ENCODE assay signal across 8 cellular contexts in the genomic region with DNA sequence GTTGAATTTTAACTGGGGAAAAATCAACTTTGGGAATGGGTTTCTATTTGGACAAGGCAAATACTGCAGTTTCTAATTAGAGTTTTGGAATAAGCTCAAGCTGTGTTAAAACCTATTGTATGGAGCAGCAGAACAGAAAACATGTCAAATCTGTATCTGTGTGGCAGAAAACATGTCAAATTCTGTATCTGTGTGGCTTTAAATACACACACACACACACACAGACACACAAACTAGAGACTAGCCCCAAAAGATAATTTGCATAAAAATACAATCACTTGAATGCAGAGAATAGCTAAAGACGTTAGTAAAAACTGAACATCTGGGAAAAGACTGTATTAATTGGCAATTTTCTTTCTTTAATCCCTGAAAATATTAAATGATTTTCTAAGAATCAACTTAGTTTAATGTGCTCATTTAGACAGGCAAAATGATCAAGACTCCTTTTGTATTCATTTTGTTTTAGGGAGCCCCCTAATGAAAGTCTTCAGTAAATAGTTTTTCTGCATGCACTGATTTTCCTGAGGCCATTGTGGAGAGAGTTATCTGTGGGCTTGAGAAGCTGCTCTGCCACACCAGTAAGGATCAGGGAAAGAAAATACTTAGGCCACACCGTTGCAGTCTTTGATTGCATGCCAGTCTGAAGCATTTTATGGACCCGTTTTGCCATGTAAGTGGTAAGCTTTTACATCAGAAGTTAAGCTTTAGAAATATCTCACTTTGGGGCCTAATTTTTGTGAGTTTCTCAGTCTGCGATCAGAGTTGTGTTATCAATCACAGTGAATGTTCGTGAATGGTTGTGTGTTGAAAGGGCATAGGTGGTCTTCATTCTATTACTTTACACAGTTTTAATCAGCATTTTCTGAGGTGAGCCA. TPM values are rescaled to one million over a fixed set of nuclear protein-coding genes. Genes with fewer than 3 reads are reported as not detected.
DNase-seq lines count a peak whose midpoint lies in the region; ATAC-seq and TF ChIP-seq lines count a peak whose summit lies in the region.

No MANE protein-coding gene starts in this region.

- POLR2A ChIA-PET in HEK293T (lab: Yijun Ruan, JAX) = no interaction called here

- intact Hi-C loops in dorsolateral prefrontal cortex (cut with DNase I) = loop anchor here (2.0 to 5.0 kb wide), 4 partner anchors 149 to 554 kb away; partner anchors contain the start of gene CLK1 (in 1 of the 2)
- intact Hi-C loops in CD14-positive monocyte (cut with micrococcal nuclease) = no loop called here

- no peak overlapping the region for H3K27ac Mint-ChIP-seq in CD14-positive monocyte

- H3K4me1 ChIP-seq in neuron (ENCODE audit: insufficient read depth, low read length) = peaks cover 48% of the 10 kb centered on the region

- H3K4me3 ChIP-seq in dorsolateral prefrontal cortex (peak overlapping the region in 57 of 59 donors; percentile 66 to 98 (median 83)), neuron (ENCODE audit: low read length) (peak overlapping the region; percentile 56)

- H3K4me1 Mint-ChIP-seq in CD14-positive monocyte = peaks cover 17% of the 10 kb centered on the region

- H3K9me3 ChIP-seq in neuron (ENCODE audit: low read length) = no peaks in the 10 kb centered on the region

- peak; percentile 43 for DNase-seq in Caki2 (ENCODE audit: low read depth)
- DNase-seq in NCI-H1694 treated with DMSO at 0.1 percent for 48 hours (lab: John Stamatoyannopoulos, UW) = peak; percentile 37
- DNase-seq in dorsolateral prefrontal cortex = no peak
- no peak for DNase-seq in HEK293T (ENCODE audit: extremely low spot score)
- DNase-seq in CD14-positive monocyte (ENCODE audit: low spot score) = no peak

- TF ChIP-seq CTCF in dorsolateral prefrontal cortex (IDR thresholded peaks at IDR 0.05 in 54 of 56, conservative IDR thresholded peaks at IDR 0.05 in 2 of 56; ENCODE audit: low read depth in 1 of 56, partially characterized antibody in 56 of 56) (peak in 48 of 56 donors; percentile 7 to 58 (median 36)), CD14-positive monocyte (IDR thresholded peaks at IDR 0.05) (no peak)

- ATAC-seq in GM21825 (IDR thresholded peaks at IDR 0.05; ENCODE audit: unreplicated experiment) (no peak), HG02678 (IDR thresholded peaks at IDR 0.05; ENCODE audit: unreplicated experiment) (no peak)

- peaks cover 0 to 2% (median 0%) of the 10 kb centered on the region in 7 donors for H3K9me3 Mint-ChIP-seq in CD14-positive monocyte

- CTCF ChIA-PET in HEK293T (lab: Yijun Ruan, JAX) = no interaction called here

- in situ Hi-C loops in Caki2 (cut with HindIII; ENCODE audit: low pct_unique_long_range_greater_than_20kb, low sequenced_read_pairs) = loop anchor here (25.0 kb wide), 1 partner anchor 179 kb away; no protein-coding TSS in a partner anchor

- H2AFZ ChIP-seq in neuron (ENCODE audit: low read depth, low read length) = no peak overlapping the region

- H3K27ac ChIP-seq in dorsolateral prefrontal cortex = peak overlapping the region in 57 of 59 donors; percentile 35 to 99 (median 94)

- H3K36me3 Mint-ChIP-seq in CD14-positive monocyte = peaks cover 0 to 7% of the 10 kb centered on the region in 2 donors

- H3K4me3 Mint-ChIP-seq in CD14-positive monocyte = peak overlapping the region in 1 of 2 donors; percentile 88

- no peaks in the 10 kb centered on the region for H3K27me3 ChIP-seq in dorsolateral prefrontal cortex
- no peaks in the 10 kb centered on the region for H3K27me3 ChIP-seq in neuron (ENCODE audit: insufficient read depth, low read length)

- H3K36me3 ChIP-seq in neuron (ENCODE audit: insufficient read depth, low read length) = no peaks in the 10 kb centered on the region

- peaks cover 16 to 23% (median 23%) of the 10 kb centered on the region in 3 donors for H3K27me3 Mint-ChIP-seq in CD14-positive monocyte (ENCODE audit: low read depth in 3 of 3)

TF ChIP-seq in HEK293T, 16 proteins besides CTCF, POLR2A, EP300 and RAD21:
- TF ChIP-seq NFRKB (IDR thresholded peaks at IDR 0.05) = no peak
- no peak for TF ChIP-seq FOXA1 (IDR thresholded peaks at IDR 0.05)
- no peak for TF ChIP-seq PKNOX1 (IDR thresholded peaks at IDR 0.05)
- TF ChIP-seq FOXM1 (IDR thresholded peaks at IDR 0.05; ENCODE audit: borderline replicate concordance) = no peak
- no peak for TF ChIP-seq BHLHE40 (IDR thresholded peaks at IDR 0.05; ENCODE audit: borderline replicate concordance)
- no peak for TF ChIP-seq ARNT (IDR thresholded peaks at IDR 0.05)
- no peak for TF ChIP-seq FOXK2 (IDR thresholded peaks at IDR 0.05)
- TF ChIP-seq TARDBP (IDR thresholded peaks at IDR 0.05) = no peak
- TF ChIP-seq L3MBTL2 (conservative IDR thresholded peaks at IDR 0.05) = no peak
- no peak for TF ChIP-seq SP1 (IDR thresholded peaks at IDR 0.05)
- TF ChIP-seq LEF1 (IDR thresholded peaks at IDR 0.05; ENCODE audit: borderline replicate concordance) = no peak
- no peak for TF ChIP-seq ELF4 (IDR thresholded peaks at IDR 0.05)
- TF ChIP-seq HDGF (IDR thresholded peaks at IDR 0.05; ENCODE audit: borderline replicate concordance) = no peak
- TF ChIP-seq CTBP1 (IDR thresholded peaks at IDR 0.05; ENCODE audit: borderline replicate concordance) = no peak
- no peak for TF ChIP-seq SUZ12 (IDR thresholded peaks at IDR 0.05)

RNA-seq across cellular contexts. Expression of gene SPATS2L, which starts 2.2 kb away (rescaled TPM):
- total RNA-seq in Caki2 (2014; rRNA removed; shearing (Covaris generic); ENCODE audit: low replicate concordance) = 11.9 and 34.6 TPM in 2 replicates
- total RNA-seq in dorsolateral prefrontal cortex = 100 to 1,000 TPM in 1 of 120 experiments, 10 to 100 TPM in 119; 43.6 to 101 (median 74.3) TPM
- polyA plus RNA-seq in CD14-positive monocyte = 1 to 10 TPM; 2.7 to 3.2 TPM

Comparison
In these comparisons a context has a peak if more than half of its experiments do, and no peak if none do; other contexts are left out.
1. DNase-seq: peak in Caki2 (single experiment) and NCI-H1694 treated with DMSO at 0.1 percent for 48 hours (single experiment); none in dorsolateral prefrontal cortex (0 of 10), HEK293T (single experiment) and CD14-positive monocyte (single experiment).
2. intact Hi-C loops: an anchor here in dorsolateral prefrontal cortex (2.0 to 5.0 kb wide); none called in CD14-positive monocyte.